14 cellular contexts compared by ENCODE assay signal in genomic region chr7:129307592-129307991, GRCh38.
A peak's percentile ranks its signal among the peaks of the same experiment; 100 is the strongest.
DNase-seq lines count a peak whose midpoint lies in the region; ATAC-seq and TF ChIP-seq lines count a peak whose summit lies in the region.
"Had no signal": no experiment of that assay in that cellular context is flagged by ENCODE, and none has a peak within 500 bp of the region (broad histone marks: within the 10 kb centered on the region; RNA-seq: fewer than 3 reads in every experiment).

No MANE protein-coding gene starts in this region.

- H3K27me3 ChIP-seq in IMR-90 (ENCODE audit: control insufficient read depth, insufficient read depth, low read length) (no peaks in the 10 kb centered on the region), esophagus (ENCODE audit: control insufficient read depth in 1 of 2, insufficient read depth in 2 of 2, low read length in 2 of 2) (no peaks in the 10 kb centered on the region)

- no peak overlapping the region for H3K56ac ChIP-seq in IMR-90 (ENCODE audit: extremely low read depth, insufficient read depth, low read length)

- TF ChIP-seq CTCF in IMR-90 (conservative IDR thresholded peaks at IDR 0.05; ENCODE audit: low read depth, low read length): no peak

- no peak overlapping the region for H3K14ac ChIP-seq in IMR-90 (replicated peaks; ENCODE audit: low read depth, low read length)

- intact Hi-C loops in IMR-90 (cut with micrococcal nuclease) (no loop called here), sciatic nerve (cut with DNase I) (no loop called here)

- POLR2A ChIA-PET in IMR-90 (lab: Charles Lee; ENCODE audit: unreplicated experiment): no interaction called here

- ATAC-seq in IMR-90 (ENCODE audit: low read depth) (peak; percentile 59; the same call in 1 of the 2 replicates), sciatic nerve (peak; percentile 26)
- ATAC-seq: A549 had no signal

- in situ Hi-C loops in IMR-90 (cut with MboI; ENCODE audit: low sequenced_read_pairs): no loop called here
- in situ Hi-C loops in G401 (cut with HindIII; ENCODE audit: low sequenced_read_pairs): no loop called here

- H2AK9ac ChIP-seq in IMR-90 (replicated peaks; ENCODE audit: low read depth, low read length, poor library complexity): no peak overlapping the region

- H3K18ac ChIP-seq in IMR-90 (ENCODE audit: low read depth, low read length): no peak overlapping the region

- H3K4me3 ChIP-seq in IMR-90 (ENCODE audit: insufficient read depth, low read depth, low read length) (no peak overlapping the region), esophagus (ENCODE audit: low read depth in 1 of 2, low read length in 2 of 2) (no peak overlapping the region)
- H3K4me3 ChIP-seq: A549, PC-9 had no signal

- no peak overlapping the region for H3K23ac ChIP-seq in IMR-90 (ENCODE audit: low read depth, low read length)

- no peak overlapping the region for H4K91ac ChIP-seq in IMR-90 (ENCODE audit: insufficient read depth, low read depth, low read length)

- H3K4me2 ChIP-seq in IMR-90 (ENCODE audit: low read depth, low read length): no peak overlapping the region
- H3K4me2 ChIP-seq: A549, PC-9 had no signal

- H3K27ac ChIP-seq in IMR-90 (ENCODE audit: insufficient read depth, low read length): no peak overlapping the region
- peak overlapping the region; percentile 74 to 80 for H3K27ac ChIP-seq in esophagus (ENCODE audit: low read depth in 2 of 2, low read length in 1 of 2)
- H3K27ac ChIP-seq: A549, PC-9 had no signal

- no peak overlapping the region for H2BK5ac ChIP-seq in IMR-90 (ENCODE audit: low read depth, low read length, poor library complexity, severe bottlenecking)

- dilution Hi-C loops in IMR-90 (cut with HindIII; ENCODE audit: low sequenced_read_pairs, unreplicated experiment): no loop called here

- H3K4me1 ChIP-seq in IMR-90 (ENCODE audit: control insufficient read depth, insufficient read depth, low read length): peaks cover 5% of the 10 kb centered on the region; the same call in 1 of the 2 replicates
- H3K4me1 ChIP-seq in esophagus (ENCODE audit: control insufficient read depth in 2 of 2, insufficient read depth in 2 of 2, low read length in 1 of 2): peaks cover 7 to 15% of the 10 kb centered on the region in 2 donors
- H3K4me1 ChIP-seq: A549 had no signal

- H3K9me3 ChIP-seq in IMR-90 (ENCODE audit: control insufficient read depth, insufficient read depth, low read length) (0 out of 2 replicates have a peak, but pooled peaks cover 4% of the 10 kb centered on the region), esophagus (ENCODE audit: control insufficient read depth in 2 of 2, insufficient read depth in 1 of 2, low read depth in 1 of 2, low read length in 1 of 2) (no peaks in the 10 kb centered on the region)
- H3K9me3 ChIP-seq: A549 had no signal

- no peak overlapping the region for H3K9ac ChIP-seq in IMR-90 (ENCODE audit: low read depth, low read length)

- H2AK5ac ChIP-seq in IMR-90 (ENCODE audit: low read depth, low read length): no peak overlapping the region

- no peak overlapping the region for H2AFZ ChIP-seq in IMR-90 (replicated peaks; ENCODE audit: low read length, poor library complexity)
- H2AFZ ChIP-seq: PC-9 had no signal

- BruUV-seq in IMR-90 (replicated peaks; lab: Mats Ljungman, UMichigan): no TSS peak

- H4K20me1 ChIP-seq in IMR-90 (ENCODE audit: insufficient read depth, low read length): no peaks in the 10 kb centered on the region

- no peak overlapping the region for H4K5ac ChIP-seq in IMR-90 (ENCODE audit: low read depth, low read length)

- H4K8ac ChIP-seq in IMR-90 (ENCODE audit: low read depth in 2 of 2, low read length in 2 of 2): no peak overlapping the region

- H2BK120ac ChIP-seq in IMR-90 (ENCODE audit: low read depth, low read length): no peak overlapping the region

- H2BK15ac ChIP-seq in IMR-90 (ENCODE audit: low read depth, low read length): no peak overlapping the region

- H2BK20ac ChIP-seq in IMR-90 (ENCODE audit: low read depth, low read length): no peak overlapping the region

- DNase-seq in IMR-90 (no peak), amniotic epithelial cell (ENCODE audit: low read depth) (peak; percentile 1), sciatic nerve (ENCODE audit: low spot score) (no peak), NCI-H526 treated with DMSO at 0.1 percent for 48 hours (lab: John Stamatoyannopoulos, UW) (no peak), NCI-H1417 treated with DMSO at 0.1 percent for 48 hours (lab: John Stamatoyannopoulos, UW) (no peak), G401 (ENCODE audit: low spot score) (no peak)
- DNase-seq: COR-L47, DMS153, NCI-H1694, NCI-H2107, NCI-H345 had no signal

- H3K4ac ChIP-seq in IMR-90 (ENCODE audit: low read depth, low read length): no peak overlapping the region

- no CpG with 5 or more reads among the region's 3 CpGs for WGBS in IMR-90 (ENCODE audit: extremely low coverage in 2 of 2, insufficient read length in 1 of 2), 2 experiments
- 61 to 76% methylated on average over 3 of the region's 3 CpGs for WGBS in esophagus, 2 donors

- TF ChIP-seq RAD21 in IMR-90 (IDR thresholded peaks at IDR 0.05; ENCODE audit: low read length): no peak

- CTCF ChIA-PET in IMR-90 (lab: Yijun Ruan, JAX): interaction anchor here (0.8 kb wide), 2 partner anchors 9 to 89 kb away, joined by 3 to 4 read pairs; no protein-coding TSS in a partner anchor

- H3K36me3 ChIP-seq in IMR-90 (ENCODE audit: control insufficient read depth, insufficient read depth, low read length) (no peaks in the 10 kb centered on the region), esophagus (ENCODE audit: control insufficient read depth in 2 of 2, insufficient read depth in 2 of 2, low read length in 1 of 2) (no peaks in the 10 kb centered on the region)

- H3K9me1 ChIP-seq in IMR-90 (ENCODE audit: insufficient read depth, low read length): no peaks in the 10 kb centered on the region

- H3K79me1 ChIP-seq in IMR-90 (ENCODE audit: low read depth in 1 of 2, low read length in 2 of 2): no peaks in the 10 kb centered on the region

- TF ChIP-seq POLR2A in IMR-90 (IDR thresholded peaks at IDR 0.05; ENCODE audit: low read depth, low read length): no peak

TF ChIP-seq in IMR-90, 13 proteins besides CTCF, POLR2A, EP300 and RAD21:
- TF ChIP-seq FOS (IDR thresholded peaks at IDR 0.05; ENCODE audit: low read depth, low read length): no peak
- no peak for TF ChIP-seq MAFK (IDR thresholded peaks at IDR 0.05; ENCODE audit: low read depth, low read length)
- TF ChIP-seq MXI1 (IDR thresholded peaks at IDR 0.05; ENCODE audit: borderline replicate concordance, low read depth, low read length): no peak
- TF ChIP-seq BHLHE40 (IDR thresholded peaks at IDR 0.05; ENCODE audit: low read depth, low read length): no peak
- no peak for TF ChIP-seq RCOR1 (IDR thresholded peaks at IDR 0.05; ENCODE audit: insufficient replicate concordance, low read length)
- TF ChIP-seq SMC3 (IDR thresholded peaks at IDR 0.05; ENCODE audit: low read depth, low read length): no peak
TF ChIP-seq in IMR-90: peak in this region for 0.
